14 cellular contexts compared by ENCODE assay signal in genomic region chr6:123529843-123530242, GRCh38.
DNase-seq lines count a peak whose midpoint lies in the region; ATAC-seq, FAIRE-seq and TF ChIP-seq lines count a peak whose summit lies in the region.
"Had no signal": no experiment of that assay in that cellular context is flagged by ENCODE, and none has a peak within 500 bp of the region (broad histone marks: within the 10 kb centered on the region; RNA-seq: fewer than 3 reads in every experiment).

No MANE protein-coding gene starts in this region.

- DNase-seq in ELR (ENCODE audit: low read depth) (peak; percentile 55), RWPE1 (ENCODE audit: low spot score) (peak; percentile 10), left kidney (ENCODE audit: low read depth, low spot score) (peak; percentile 13), D721Med (ENCODE audit: insufficient read length, low spot score) (no peak), cerebellum (ENCODE audit: low spot score) (no peak), NCI-H146 treated with DMSO at 0.1 percent for 48 hours (lab: John Stamatoyannopoulos, UW; ENCODE audit: unreplicated experiment) (no peak)
- DNase-seq in CD4-positive, alpha-beta T cell, result no peak
- DNase-seq: activated CD4-positive, alpha-beta T cell treated with anti-CD3 and anti-CD28 coated beads for 4 hours; CD8-positive, alpha-beta memory T cell; colonic mucosa; MV-4-11 had no signal

- H3K27me3 Mint-ChIP-seq in CD4-positive, alpha-beta T cell, result no peaks in the 10 kb centered on the region
- H3K27me3 Mint-ChIP-seq: CD8-positive, alpha-beta memory T cell had no signal

- ATAC-seq in CD4-positive, alpha-beta T cell (ENCODE audit: poor library complexity), result no peak

- intact Hi-C loops in CD4-positive, alpha-beta T cell (cut with DNase I, micrococcal nuclease), result no loop called here

- no peak overlapping the region for H3K4me3 Mint-ChIP-seq in CD4-positive, alpha-beta T cell
- H3K4me3 Mint-ChIP-seq: CD8-positive, alpha-beta memory T cell; T-helper 1 cell treated with Interleukin-12 subunit alpha and Interleukin-12 subunit beta and Interleukin-4 antibody, amounts not matched to agents 30 μg/mL and 1 μg/mL, for 36 hours had no signal

- H3K4me1 ChIP-seq in HEK293 (ENCODE audit: control insufficient read depth, insufficient read depth, low read length), result peaks cover 4% of the 10 kb centered on the region; the same call in 1 of the 2 replicates
- H3K4me1 ChIP-seq: colonic mucosa had no signal

- H3K9me3 ChIP-seq in HEK293 (ENCODE audit: control insufficient read depth, insufficient read depth, low read depth, low read length), result no peaks in the 10 kb centered on the region
- H3K9me3 ChIP-seq in CD4-positive, alpha-beta T cell (ENCODE audit: control insufficient read depth, low read length), result no peaks in the 10 kb centered on the region
- H3K9me3 ChIP-seq: colonic mucosa had no signal

- no peaks in the 10 kb centered on the region for H3K36me3 ChIP-seq in HEK293 (ENCODE audit: control insufficient read depth in 2 of 2, insufficient read depth in 1 of 2, low read length in 2 of 2)
- H3K36me3 ChIP-seq: colonic mucosa had no signal

- CTCF ChIA-PET in HEK293 (lab: Yijun Ruan, JAX) (interaction anchor here (0.7 to 0.8 kb wide), 2 partner anchors 176 to 185 kb away, joined by 3 to 4 read pairs; no protein-coding TSS in a partner anchor), RWPE1 (lab: Yijun Ruan, JAX) (interaction anchor here (0.7 kb wide), 2 partner anchors 158 to 537 kb away, joined by 3 to 4 read pairs; no protein-coding TSS in a partner anchor)
- CTCF ChIA-PET in CD4-positive, alpha-beta T cell (lab: Charles Lee), result no interaction called here

- no peaks in the 10 kb centered on the region for H3K27me3 ChIP-seq in CD4-positive, alpha-beta T cell (ENCODE audit: control insufficient read depth, insufficient read depth, low read length)
- H3K27me3 ChIP-seq: colonic mucosa had no signal

- no peaks in the 10 kb centered on the region for H3K4me1 Mint-ChIP-seq in CD4-positive, alpha-beta T cell (ENCODE audit: low read depth)
- H3K4me1 Mint-ChIP-seq: CD8-positive, alpha-beta memory T cell had no signal

- TF ChIP-seq CTCF in HEK293 (tag by site-specific recombination; IDR thresholded peaks at IDR 0.05), result no peak
- TF ChIP-seq CTCF in RWPE1 (conservative IDR thresholded peaks at IDR 0.05; ENCODE audit: low read depth), result no peak
- TF ChIP-seq CTCF in D721Med (IDR thresholded peaks at IDR 0.05; ENCODE audit: insufficient read depth, missing control alignments), result no peak
- no peak for TF ChIP-seq CTCF in CD4-positive, alpha-beta T cell (IDR thresholded peaks at IDR 0.05)

- no peaks in the 10 kb centered on the region for H3K36me3 Mint-ChIP-seq in CD4-positive, alpha-beta T cell (ENCODE audit: low read depth)
- H3K36me3 Mint-ChIP-seq: CD8-positive, alpha-beta memory T cell had no signal

- H3K27ac ChIP-seq in HEK293 (ENCODE audit: extremely low read depth, low read depth, low read length) (no peak overlapping the region), RWPE1 (no peak overlapping the region)
- H3K27ac ChIP-seq in CD4-positive, alpha-beta T cell (ENCODE audit: low read depth, low read length), result no peak overlapping the region
- H3K27ac ChIP-seq: colonic mucosa had no signal

- no peak overlapping the region for H3K27ac Mint-ChIP-seq in CD4-positive, alpha-beta T cell
- H3K27ac Mint-ChIP-seq: CD8-positive, alpha-beta memory T cell; T-helper 1 cell treated with Interleukin-12 subunit alpha and Interleukin-12 subunit beta and Interleukin-4 antibody, amounts not matched to agents 30 μg/mL and 1 μg/mL, for 36 hours had no signal

- no peak overlapping the region for H3K4me3 ChIP-seq in HEK293 (ENCODE audit: low read depth, low read length)
- H3K4me3 ChIP-seq: colonic mucosa had no signal

- POLR2A ChIA-PET in HEK293 (lab: Yijun Ruan, JAX), result no interaction called here
- POLR2A ChIA-PET in RWPE1 (lab: Yijun Ruan, JAX; ENCODE audit: low non-redundant PET), result no interaction called here
- POLR2A ChIA-PET in CD4-positive, alpha-beta T cell (lab: Charles Lee), result no interaction called here

- H3K9me3 Mint-ChIP-seq in CD4-positive, alpha-beta T cell, result no peaks in the 10 kb centered on the region
- H3K9me3 Mint-ChIP-seq: T-helper 1 cell treated with Interleukin-12 subunit alpha and Interleukin-12 subunit beta and Interleukin-4 antibody, amounts not matched to agents 30 μg/mL and 1 μg/mL, for 36 hours had no signal

- FAIRE-seq in D721Med (lab: Jason Lieb, UNC), result no peak
- FAIRE-seq: H1 had no signal

TF ChIP-seq in HEK293, 187 proteins besides CTCF, POLR2A, EP300 and RAD21:
- no peak for TF ChIP-seq ZNF169 (tag by site-specific recombination; IDR thresholded peaks at IDR 0.05)
- no peak for TF ChIP-seq ZNF416 (tag by site-specific recombination; IDR thresholded peaks at IDR 0.05)
- TF ChIP-seq ZNF157 (tag by site-specific recombination; IDR thresholded peaks at IDR 0.05), result no peak
- peak; percentile 80 for TF ChIP-seq MEIS1 (CRISPR knock-in tag; IDR thresholded peaks at IDR 0.05; ENCODE audit: borderline replicate concordance)
- TF ChIP-seq, protein P1, sequence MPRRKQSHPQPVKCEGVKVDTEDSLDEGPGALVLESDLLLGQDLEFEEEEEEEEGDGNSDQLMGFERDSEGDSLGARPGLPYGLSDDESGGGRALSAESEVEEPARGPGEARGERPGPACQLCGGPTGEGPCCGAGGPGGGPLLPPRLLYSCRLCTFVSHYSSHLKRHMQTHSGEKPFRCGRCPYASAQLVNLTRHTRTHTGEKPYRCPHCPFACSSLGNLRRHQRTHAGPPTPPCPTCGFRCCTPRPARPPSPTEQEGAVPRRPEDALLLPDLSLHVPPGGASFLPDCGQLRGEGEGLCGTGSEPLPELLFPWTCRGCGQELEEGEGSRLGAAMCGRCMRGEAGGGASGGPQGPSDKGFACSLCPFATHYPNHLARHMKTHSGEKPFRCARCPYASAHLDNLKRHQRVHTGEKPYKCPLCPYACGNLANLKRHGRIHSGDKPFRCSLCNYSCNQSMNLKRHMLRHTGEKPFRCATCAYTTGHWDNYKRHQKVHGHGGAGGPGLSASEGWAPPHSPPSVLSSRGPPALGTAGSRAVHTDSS (tag by site-specific recombination; IDR thresholded peaks at IDR 0.05), result no peak
- TF ChIP-seq ZNF112 (tag by site-specific recombination; IDR thresholded peaks at IDR 0.05), result no peak
- no peak for TF ChIP-seq ZNF776 (tag by site-specific recombination; IDR thresholded peaks at IDR 0.05; ENCODE audit: borderline replicate concordance)
- TF ChIP-seq, protein P2, sequence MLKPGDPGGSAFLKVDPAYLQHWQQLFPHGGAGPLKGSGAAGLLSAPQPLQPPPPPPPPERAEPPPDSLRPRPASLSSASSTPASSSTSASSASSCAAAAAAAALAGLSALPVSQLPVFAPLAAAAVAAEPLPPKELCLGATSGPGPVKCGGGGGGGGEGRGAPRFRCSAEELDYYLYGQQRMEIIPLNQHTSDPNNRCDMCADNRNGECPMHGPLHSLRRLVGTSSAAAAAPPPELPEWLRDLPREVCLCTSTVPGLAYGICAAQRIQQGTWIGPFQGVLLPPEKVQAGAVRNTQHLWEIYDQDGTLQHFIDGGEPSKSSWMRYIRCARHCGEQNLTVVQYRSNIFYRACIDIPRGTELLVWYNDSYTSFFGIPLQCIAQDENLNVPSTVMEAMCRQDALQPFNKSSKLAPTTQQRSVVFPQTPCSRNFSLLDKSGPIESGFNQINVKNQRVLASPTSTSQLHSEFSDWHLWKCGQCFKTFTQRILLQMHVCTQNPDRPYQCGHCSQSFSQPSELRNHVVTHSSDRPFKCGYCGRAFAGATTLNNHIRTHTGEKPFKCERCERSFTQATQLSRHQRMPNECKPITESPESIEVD (tag by site-specific recombination; IDR thresholded peaks at IDR 0.05), result 0 out of 2 replicates have a peak, but pooled peaks have one; percentile 9

Comparison
In these comparisons a context has a peak if more than half of its experiments do, and no peak if none do; other contexts are left out.
1. DNase-seq: peak in ELR (single experiment), RWPE1 (single experiment) and left kidney (single experiment); none in D721Med (single experiment), cerebellum (single experiment), NCI-H146 treated with DMSO at 0.1 percent for 48 hours (single experiment) and CD4-positive, alpha-beta T cell (0 of 10).